ENCODE assay signal across 13 cellular contexts in genomic region chr12:94586589-94587259, GRCh38.
DNase-seq lines count a peak whose midpoint lies in the region; ATAC-seq, FAIRE-seq and TF ChIP-seq lines count a peak whose summit lies in the region.
"Had no signal": no experiment of that assay in that cellular context is flagged by ENCODE, and none has a peak within 500 bp of the region (broad histone marks: within the 10 kb centered on the region; RNA-seq: fewer than 3 reads in every experiment).

No MANE protein-coding gene starts in this region.

- TF ChIP-seq EP300 in sigmoid colon (IDR thresholded peaks at IDR 0.05): no peak

- peak overlapping the region in 1 of 2 donors; percentile 42 for H3K9ac ChIP-seq in colonic mucosa (ENCODE audit: low read depth in 2 of 2, low read length in 2 of 2)

- intact Hi-C loops in colonic mucosa (cut with DNase I) (no loop called here), left colon (cut with DNase I, micrococcal nuclease) (no loop called here), sigmoid colon (cut with DNase I) (no loop called here)

- TF ChIP-seq CTCF in colonic mucosa (IDR thresholded peaks at IDR 0.05): no peak
- no peak for TF ChIP-seq CTCF in sigmoid colon (IDR thresholded peaks at IDR 0.05)

- peak; percentile 58 for FAIRE-seq in H54 (lab: Jason Lieb, UNC)
- FAIRE-seq: endometrium, G401.6 had no signal

- no peaks in the 10 kb centered on the region for H3K9me3 ChIP-seq in colonic mucosa
- no peaks in the 10 kb centered on the region for H3K9me3 ChIP-seq in sigmoid colon
- H3K9me3 ChIP-seq: adrenal gland had no signal

- DNase-seq in H54 (ENCODE audit: insufficient read length, low spot score) (no peak), colonic mucosa (peak; percentile 69), left colon (peak in 1 of 2 donors; percentile 49), sigmoid colon (no peak), HCEC 1CT (no peak), NCI-H1105 (lab: John Stamatoyannopoulos, UW) (no peak)
- DNase-seq in stimulated activated CD4-positive, alpha-beta T cell treated with anti-CD3 and anti-CD28 coated beads, Interleukin-2, amount 100 ng/mL, for 24 hours: no peak
- no peak for DNase-seq in central memory CD4-positive, alpha-beta T cell
- DNase-seq: activated CD4-positive, alpha-beta T cell treated with anti-CD3 and anti-CD28 coated beads for 1 hour; NCI-H1694 treated with DMSO at 0.1 percent for 48 hours had no signal

- WGBS in sigmoid colon, 2 donors: 14 to 62% methylated on average over 8 of the region's 8 CpGs

- no peak for TF ChIP-seq POLR2A in H54 (IDR thresholded peaks at IDR 0.05; ENCODE audit: low read depth, low read length)
- no peak for TF ChIP-seq POLR2A in sigmoid colon (IDR thresholded peaks at IDR 0.05)

- no peaks in the 10 kb centered on the region for H3K27me3 ChIP-seq in colonic mucosa
- no peaks in the 10 kb centered on the region for H3K27me3 ChIP-seq in sigmoid colon
- H3K27me3 ChIP-seq: adrenal gland had no signal

- no peaks in the 10 kb centered on the region for H3K36me3 ChIP-seq in colonic mucosa
- H3K36me3 ChIP-seq in sigmoid colon: no peaks in the 10 kb centered on the region
- H3K36me3 ChIP-seq: adrenal gland had no signal

- H3K4me1 ChIP-seq in colonic mucosa (no peaks in the 10 kb centered on the region), sigmoid colon (peaks cover 0 to 33% (median 29%) of the 10 kb centered on the region in 4 donors)

- H3K27ac ChIP-seq in colonic mucosa (peak overlapping the region; percentile 75), sigmoid colon (peak overlapping the region; percentile 4 to 67 (median 52))

- peak; percentile 79 for ATAC-seq in left colon

- H3K4me3 ChIP-seq in colonic mucosa: no peak overlapping the region
- H3K4me3 ChIP-seq in sigmoid colon: no peak overlapping the region
- H3K4me3 ChIP-seq: adrenal gland had no signal
